17 cellular contexts compared by ENCODE assay signal in genomic region chr7:34539003-34539402, GRCh38.
DNase-seq lines count a peak whose midpoint lies in the region; ATAC-seq, FAIRE-seq and TF ChIP-seq lines count a peak whose summit lies in the region.
"Had no signal": no experiment of that assay in that cellular context is flagged by ENCODE, and none has a peak within 500 bp of the region (broad histone marks: within the 10 kb centered on the region; RNA-seq: fewer than 3 reads in every experiment).

No MANE protein-coding gene starts in this region.

- H3K79me2 ChIP-seq in HepG2 (ENCODE audit: insufficient read depth, low read length) (no peaks in the 10 kb centered on the region), mesendoderm (ENCODE audit: control insufficient read depth, insufficient read depth, low read length) (no peaks in the 10 kb centered on the region)

- H3K4me2 ChIP-seq in HepG2 (ENCODE audit: low read depth, low read length) = no peak overlapping the region
- no peak overlapping the region for H3K4me2 ChIP-seq in mesendoderm (ENCODE audit: low read length)
- H3K4me2 ChIP-seq: GM23338 had no signal

- no peak for TF ChIP-seq RAD21 in HepG2 (CRISPR knock-in tag; IDR thresholded peaks at IDR 0.05)

- no peak for ATAC-seq in HepG2
- no peak for ATAC-seq in right lobe of liver
- ATAC-seq: GM12878, GM23338 had no signal

- no peak overlapping the region for H2AFZ ChIP-seq in HepG2 (ENCODE audit: low read length)
- H2AFZ ChIP-seq: GM23338 had no signal

- FAIRE-seq in HepG2 (lab: Jason Lieb, UNC) (no peak), H54 (lab: Jason Lieb, UNC) (no peak)
- FAIRE-seq: GM12878 had no signal

- H4K8ac ChIP-seq in mesendoderm (ENCODE audit: low read depth, low read length) = no peak overlapping the region

- H3K9ac ChIP-seq in HepG2 (ENCODE audit: insufficient read depth, low read depth, low read length) = no peak overlapping the region
- H3K9ac ChIP-seq in mesendoderm (ENCODE audit: low read length) = no peak overlapping the region

- no peak for DNase-seq in HepG2 (ENCODE audit: low spot score)
- no peak for DNase-seq in right lobe of liver
- peak; percentile 19 for DNase-seq in SW480 (ENCODE audit: low spot score)
- peak; percentile 2 for DNase-seq in mesendoderm
- DNase-seq in stimulated activated CD4-positive, alpha-beta T cell treated with anti-CD3 and anti-CD28 coated beads, Interleukin-4, amount 100 ng/mL, for 1 hour = no peak
- DNase-seq in H54 (ENCODE audit: insufficient read length, low spot score) = no peak
- DNase-seq: C1 segment of cervical spinal cord; Calu3; CD4-positive, alpha-beta memory T cell; COR-L47; DMS79; EL; GDM1; HCEC 1CT; HFFc6 had no signal

- H3K4ac ChIP-seq in mesendoderm (ENCODE audit: low read depth, low read length) = no peak overlapping the region

- H3K9me3 ChIP-seq in HepG2 (ENCODE audit: low read length) (peaks cover 22% of the 10 kb centered on the region), right lobe of liver (peaks cover 0 to 8% (median 2%) of the 10 kb centered on the region in 4 donors)

- no peaks in the 10 kb centered on the region for H3K79me1 ChIP-seq in mesendoderm (ENCODE audit: low read length)

- H3K4me3 ChIP-seq in HepG2 (replicated peaks in 1 of 3; ENCODE audit: insufficient read depth in 1 of 3, low read depth in 2 of 3, low read length in 3 of 3) (no peak overlapping the region), right lobe of liver (no peak overlapping the region), mesendoderm (ENCODE audit: low read length) (no peak overlapping the region)
- H3K4me3 ChIP-seq: GM12878, GM23338 had no signal

- H3K4me1 ChIP-seq in HepG2 (ENCODE audit: insufficient read depth, low read length) (no peaks in the 10 kb centered on the region), right lobe of liver (no peaks in the 10 kb centered on the region), mesendoderm (ENCODE audit: control insufficient read depth, low read depth, low read length) (no peaks in the 10 kb centered on the region)

- H2BK15ac ChIP-seq in mesendoderm (replicated peaks; ENCODE audit: low read depth) = no peak overlapping the region

- no peak overlapping the region for H3K23ac ChIP-seq in mesendoderm (ENCODE audit: low read length)

- no peaks in the 10 kb centered on the region for H4K20me1 ChIP-seq in HepG2 (ENCODE audit: insufficient read depth, low read length)

- no TSS peak for BruUV-seq in HepG2 (replicated peaks; lab: Mats Ljungman, UMichigan)

- no peak for TF ChIP-seq CTCF in HepG2 (CRISPR knock-in tag; IDR thresholded peaks at IDR 0.05)
- TF ChIP-seq CTCF in right lobe of liver (IDR thresholded peaks at IDR 0.05) = no peak

- intact Hi-C loops in HepG2 (cut with micrococcal nuclease; ENCODE audit: unreplicated experiment) = no loop called here
- intact Hi-C loops in right lobe of liver (cut with DNase I) = no loop called here

- TF ChIP-seq EP300 in HepG2 (IDR thresholded peaks at IDR 0.05; ENCODE audit: low read depth in 2 of 2, low read length in 2 of 2) = no peak
- no peak for TF ChIP-seq EP300 in HepG2 (CRISPR knock-in tag; IDR thresholded peaks at IDR 0.05; ENCODE audit: borderline replicate concordance)

- H3K27me3 ChIP-seq in HepG2 (ENCODE audit: control insufficient read depth in 1 of 2, insufficient read depth in 2 of 2, low read length in 2 of 2) (no peaks in the 10 kb centered on the region), right lobe of liver (no peaks in the 10 kb centered on the region), mesendoderm (ENCODE audit: insufficient read depth, low read length, poor library complexity) (no peaks in the 10 kb centered on the region)

- CTCF ChIA-PET in HepG2 (lab: Yijun Ruan, JAX; ENCODE audit: low intra/inter-chr PET ratio, low total read pairs) = no interaction called here

- POLR2A ChIA-PET in HepG2 (lab: Yijun Ruan, JAX) = no interaction called here

- WGBS in HepG2 (ENCODE audit: low lambda C conversion rate) = 98% methylated on average over 1 of the region's 1 CpG
- WGBS in right lobe of liver (ENCODE audit: insufficient coverage, low coverage, low lambda C conversion rate, missing lambda C conversion rate) = 29% methylated on average over 1 of the region's 1 CpG
- WGBS in mesendoderm (ENCODE audit: extremely low coverage, insufficient coverage, low lambda C conversion rate) = no CpG with 5 or more reads among the region's 1 CpG

- H3K27ac ChIP-seq in HepG2 (ENCODE audit: extremely low read length, insufficient read depth, low read length) (no peak overlapping the region), right lobe of liver (no peak overlapping the region), mesendoderm (ENCODE audit: low read depth, low read length) (no peak overlapping the region)

- no peak for TF ChIP-seq POLR2A in HepG2 (IDR thresholded peaks at IDR 0.05; ENCODE audit: insufficient read depth in 1 of 2, low read depth in 2 of 2, low read length in 2 of 2)
- TF ChIP-seq POLR2A in right lobe of liver (IDR thresholded peaks at IDR 0.05) = no peak
- no peak for TF ChIP-seq POLR2A in H54 (IDR thresholded peaks at IDR 0.05; ENCODE audit: low read depth, low read length)

- H3K56ac ChIP-seq in mesendoderm (ENCODE audit: low read length) = no peak overlapping the region

- no peak overlapping the region for H2AK5ac ChIP-seq in mesendoderm (ENCODE audit: low read length)

- H3K36me3 ChIP-seq in HepG2 (replicated peaks in 1 of 2; ENCODE audit: control insufficient read depth in 1 of 2, insufficient read depth in 2 of 2, low read length in 2 of 2) (no peaks in the 10 kb centered on the region), right lobe of liver (no peaks in the 10 kb centered on the region), mesendoderm (ENCODE audit: control insufficient read depth, insufficient read depth, low read length) (no peaks in the 10 kb centered on the region)

- H4K5ac ChIP-seq in mesendoderm (ENCODE audit: low read length) = no peak overlapping the region

- no peak overlapping the region for H3K18ac ChIP-seq in mesendoderm (ENCODE audit: low read length)

- no peak overlapping the region for H2BK120ac ChIP-seq in mesendoderm (ENCODE audit: low read depth, low read length)

- H2BK5ac ChIP-seq in mesendoderm (ENCODE audit: low read length) = no peak overlapping the region

- in situ Hi-C loops in HepG2 (cut with HindIII; ENCODE audit: extremely low pct_ligation_motif_present, low pct_unique_long_range_greater_than_20kb) = no loop called here

TF ChIP-seq in HepG2, 621 proteins besides CTCF, POLR2A, EP300 and RAD21:
- no peak for TF ChIP-seq KLF16 (CRISPR knock-in tag; IDR thresholded peaks at IDR 0.05)
- TF ChIP-seq ZNF317 (CRISPR knock-in tag; IDR thresholded peaks at IDR 0.05) = peak; percentile 97

Comparison
In these comparisons a context has a peak if more than half of its experiments do, and no peak if none do; other contexts are left out.
1. DNase-seq: peak in SW480 (single experiment) and mesendoderm (single experiment); none in HepG2 (single experiment), right lobe of liver (0 of 3), stimulated activated CD4-positive, alpha-beta T cell treated with anti-CD3 and anti-CD28 coated beads, Interleukin-4, amount 100 ng/mL, for 1 hour (single experiment) and H54 (single experiment).